In genomic region chr5:31007672-31008071, GRCh38 we compare ENCODE assay signal across 21 cellular contexts.
"Had no signal": no experiment of that assay in that cellular context is flagged by ENCODE, and none has a peak within 500 bp of the region (broad histone marks: within the 10 kb centered on the region; RNA-seq: fewer than 3 reads in every experiment).

No MANE protein-coding gene starts in this region.

- H3K9me3 ChIP-seq: prostate gland, right atrium auricular region, tibial artery, vagina had no signal

- H3K4me2 ChIP-seq: neural progenitor cell had no signal

- H3K4me3 ChIP-seq: coronary artery, heart left ventricle, neural progenitor cell, prostate gland, right atrium auricular region, skin epidermis, tibial artery, vagina had no signal

- H2AFZ ChIP-seq: neural progenitor cell had no signal

- H3K4me1 ChIP-seq: heart left ventricle, neural progenitor cell, prostate gland, right atrium auricular region, tibial artery, vagina had no signal

- H3K36me3 ChIP-seq: heart left ventricle, neural progenitor cell, prostate gland, right atrium auricular region, tibial artery, vagina had no signal

- H3K9ac ChIP-seq: neural progenitor cell had no signal

- H3K27me3 ChIP-seq: heart left ventricle, neural progenitor cell, right atrium auricular region, tibial artery, vagina had no signal

- H3K27ac ChIP-seq: coronary artery, heart left ventricle, neural progenitor cell, prostate gland, right atrium auricular region, skin epidermis, tibial artery, vagina had no signal

- DNase-seq: activated CD4-positive, alpha-beta memory T cell treated with anti-CD3 and anti-CD28 coated beads, Interleukin-2, amount 10 ng/mL, durations not matched to agents 7 days and 5 days; activated CD4-positive, alpha-beta T cell treated with anti-CD3 and anti-CD28 coated beads for 48 hours; activated CD4-positive, CD25-positive, alpha-beta regulatory T cell; activated effector memory CD4-positive, alpha-beta T cell treated with Interleukin-2 at 50 U/mL for 16 hours; activated naive CD4-positive, alpha-beta T cell treated with anti-CD3 and anti-CD28 coated beads, Interleukin-2, amount 10 ng/mL, durations not matched to agents 7 days and 5 days; activated naive CD8-positive, alpha-beta T cell treated with anti-CD3 and anti-CD28 coated beads, Interleukin-2, amount 50 U/mL, for 24 hours; activated T-cell treated with anti-CD3 and anti-CD28 coated beads, Interleukin-2, amount 50 U/mL, for 4 hours; aorta; heart left ventricle; immature natural killer cell; kidney glomerular epithelial cell; naive thymus-derived CD4-positive, alpha-beta T cell; stimulated activated naive CD8-positive, alpha-beta T cell treated with anti-CD3 and anti-CD28 coated beads, Interleukin-15, Interleukin-2, amounts not matched to agents 100 U/mL and 50 U/mL, for 24 hours; substantia nigra; tibial artery had no signal
